In the genomic region with DNA sequence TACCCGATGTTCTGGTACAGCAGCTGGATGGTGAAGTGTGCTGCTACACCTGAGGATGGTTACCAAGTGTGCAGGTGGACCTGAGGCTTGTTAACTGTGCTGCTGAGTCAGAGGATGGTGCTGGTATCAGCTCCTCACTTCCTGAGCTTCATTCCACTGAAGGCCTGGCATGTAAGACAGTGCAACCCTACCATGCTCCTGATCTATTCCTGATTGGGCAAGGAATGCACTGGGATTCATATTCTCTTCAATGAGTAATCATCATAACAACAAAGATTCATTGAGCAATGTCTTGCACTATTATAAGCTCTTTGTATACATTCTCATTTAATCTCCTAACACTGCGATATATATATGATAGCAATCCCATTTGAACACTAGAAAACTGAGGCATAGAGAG, we compare ENCODE assay signal across 20 cellular contexts.
DNase-seq lines count a peak whose midpoint lies in the region; ATAC-seq, FAIRE-seq and TF ChIP-seq lines count a peak whose summit lies in the region.
"Had no signal": no experiment of that assay in that cellular context is flagged by ENCODE, and none has a peak within 500 bp of the region (broad histone marks: within the 10 kb centered on the region; RNA-seq: fewer than 3 reads in every experiment).

No MANE protein-coding gene starts in this region.

- peak overlapping the region; percentile 96 for H3K14ac ChIP-seq in IMR-90 (replicated peaks; ENCODE audit: low read depth, low read length)

- peaks cover 20% of the 10 kb centered on the region for H3K4me1 ChIP-seq in IMR-90 (ENCODE audit: control insufficient read depth, insufficient read depth, low read length)

- H3K27me3 ChIP-seq in IMR-90 (ENCODE audit: control insufficient read depth, insufficient read depth, low read length) (no peaks in the 10 kb centered on the region), bronchial epithelial cell (ENCODE audit: control insufficient read depth, insufficient read depth, low read length) (no peaks in the 10 kb centered on the region)

- POLR2A ChIA-PET in IMR-90 (lab: Charles Lee; ENCODE audit: unreplicated experiment), result no interaction called here

- peak overlapping the region; percentile 78 to 85; a peak in 3 of 4 replicates for H4K8ac ChIP-seq in IMR-90 (ENCODE audit: low read depth in 2 of 2, low read length in 2 of 2)

- peak overlapping the region; percentile 96 for H2BK5ac ChIP-seq in IMR-90 (ENCODE audit: low read depth, low read length, poor library complexity, severe bottlenecking)

- in situ Hi-C loops in IMR-90 (cut with MboI; ENCODE audit: low sequenced_read_pairs), result no loop called here

- no peaks in the 10 kb centered on the region for H3K9me3 Mint-ChIP-seq in stimulated activated memory B cell treated with anti-CD40 and anti-IgM and Interleukin-4, amounts not matched to agents 10 μg/mL and 1 μg/mL and 100 μg/mL, for 72 hours
- H3K9me3 Mint-ChIP-seq in chondrocyte (ENCODE audit: low read depth), result peaks cover under 1% of the 10 kb centered on the region
- H3K9me3 Mint-ChIP-seq: stimulated activated naive CD8-positive, alpha-beta T cell treated with anti-CD3 and anti-CD28 coated beads, Interleukin-15, Interleukin-2, amounts not matched to agents 100 ng/mL and 50 ng/mL, for 24 hours had no signal

- peak overlapping the region; percentile 95 for H3K4ac ChIP-seq in IMR-90 (ENCODE audit: low read depth, low read length)

- no peaks in the 10 kb centered on the region for H3K27me3 Mint-ChIP-seq in stimulated activated memory B cell treated with anti-CD40 and anti-IgM and Interleukin-4, amounts not matched to agents 10 μg/mL and 1 μg/mL and 100 μg/mL, for 72 hours
- H3K27me3 Mint-ChIP-seq in chondrocyte (ENCODE audit: low read depth), result no peaks in the 10 kb centered on the region
- H3K27me3 Mint-ChIP-seq: type B pancreatic cell had no signal

- peak overlapping the region; percentile 88; the same call in 1 of the 2 replicates for H4K5ac ChIP-seq in IMR-90 (ENCODE audit: low read depth, low read length)

- H3K4me2 ChIP-seq in IMR-90 (ENCODE audit: low read depth, low read length), result no peak overlapping the region

- H2BK15ac ChIP-seq in IMR-90 (ENCODE audit: low read depth, low read length), result peak overlapping the region; percentile 97; the same call in 2 of the 3 replicates

- 0 out of 2 replicates have a peak overlapping the region, but pooled peaks have one; percentile 40 for H3K56ac ChIP-seq in IMR-90 (ENCODE audit: extremely low read depth, insufficient read depth, low read length)

- peak overlapping the region; percentile 73; the same call in 1 of the 2 replicates for H3K27ac ChIP-seq in IMR-90 (ENCODE audit: insufficient read depth, low read length)

- H3K79me1 ChIP-seq in IMR-90 (ENCODE audit: low read depth in 1 of 2, low read length in 2 of 2), result peaks cover 3 to 17% of the 10 kb centered on the region in 2 experiments; a peak in 2 of 4 replicates

- peak overlapping the region; percentile 93 for H4K91ac ChIP-seq in IMR-90 (ENCODE audit: insufficient read depth, low read depth, low read length)

- DNase-seq in AG08395 (ENCODE audit: low spot score) (peak; percentile 39), IMR-90 (peak; percentile 90), bronchial epithelial cell (ENCODE audit: low read depth) (peak; percentile 98), hepatic stellate cell (ENCODE audit: low spot score) (peak; percentile 44), GF-D8 (lab: John Stamatoyannopoulos, UW) (no peak), chondrocyte (ENCODE audit: low spot score) (no peak)
- DNase-seq: activated CD4-positive, alpha-beta T cell treated with anti-CD3 and anti-CD28 coated beads for 36 hours; activated effector memory CD4-positive, alpha-beta T cell treated with Interleukin-2 at 50 U/mL for 16 hours; NCI-H1417 treated with DMSO at 0.1 percent for 48 hours; NK-92 treated with Interleukin-12 subunit alpha and Interleukin-12 subunit beta, amount 100 ng/mL, for 24 hours; occipital lobe; stimulated activated CD4-positive, alpha-beta T cell treated with anti-CD3 and anti-CD28 coated beads, Interleukin-1b, Interleukin-23, amount 100 ng/mL, for 48 hours had no signal

- CTCF ChIA-PET in IMR-90 (lab: Yijun Ruan, JAX), result no interaction called here

- H3K23ac ChIP-seq in IMR-90 (ENCODE audit: low read depth, low read length), result peak overlapping the region; percentile 55; the same call in 1 of the 2 replicates

- H3K4me1 Mint-ChIP-seq in stimulated activated memory B cell treated with anti-CD40 and anti-IgM and Interleukin-4, amounts not matched to agents 10 μg/mL and 1 μg/mL and 100 μg/mL, for 72 hours, result no peaks in the 10 kb centered on the region
- peaks cover 50% of the 10 kb centered on the region for H3K4me1 Mint-ChIP-seq in chondrocyte (ENCODE audit: low read depth)
- H3K4me1 Mint-ChIP-seq: activated CD4-positive, alpha-beta T cell treated with anti-CD3 and anti-CD28 coated beads for 36 hours had no signal

- H3K18ac ChIP-seq in IMR-90 (ENCODE audit: low read depth, low read length), result peak overlapping the region; percentile 67

- H3K27ac Mint-ChIP-seq in stimulated activated memory B cell treated with anti-CD40 and anti-IgM and Interleukin-4, amounts not matched to agents 10 μg/mL and 1 μg/mL and 100 μg/mL, for 72 hours, result no peak overlapping the region
- no peak overlapping the region for H3K27ac Mint-ChIP-seq in chondrocyte (ENCODE audit: unreplicated experiment)
- H3K27ac Mint-ChIP-seq: activated CD4-positive, alpha-beta T cell treated with anti-CD3 and anti-CD28 coated beads for 36 hours; stimulated activated naive CD8-positive, alpha-beta T cell treated with anti-CD3 and anti-CD28 coated beads, Interleukin-15, Interleukin-2, amounts not matched to agents 100 ng/mL and 50 ng/mL, for 24 hours; type B pancreatic cell had no signal

- TF ChIP-seq RAD21 in IMR-90 (IDR thresholded peaks at IDR 0.05; ENCODE audit: low read length), result no peak

- intact Hi-C loops in IMR-90 (cut with micrococcal nuclease), result no loop called here

- H2BK120ac ChIP-seq in IMR-90 (ENCODE audit: low read depth, low read length), result peak overlapping the region; percentile 97

- H2AK5ac ChIP-seq in IMR-90 (ENCODE audit: low read depth, low read length), result peak overlapping the region; percentile 95

- WGBS in IMR-90 (ENCODE audit: extremely low coverage in 2 of 2, insufficient read length in 1 of 2), 2 experiments, result 80% methylated on average over 1 of the region's 2 CpGs; no CpG with 5 or more reads in 1 of the 2 experiments

- H2AK9ac ChIP-seq in IMR-90 (replicated peaks; ENCODE audit: low read depth, low read length, poor library complexity), result peak overlapping the region; percentile 21

- H2BK20ac ChIP-seq in IMR-90 (ENCODE audit: low read depth, low read length), result peak overlapping the region; percentile 97

- no peaks in the 10 kb centered on the region for H3K36me3 Mint-ChIP-seq in stimulated activated memory B cell treated with anti-CD40 and anti-IgM and Interleukin-4, amounts not matched to agents 10 μg/mL and 1 μg/mL and 100 μg/mL, for 72 hours
- no peaks in the 10 kb centered on the region for H3K36me3 Mint-ChIP-seq in chondrocyte (ENCODE audit: low read depth)

- H4K20me1 ChIP-seq in IMR-90 (ENCODE audit: insufficient read depth, low read length), result no peaks in the 10 kb centered on the region

- no peak overlapping the region for H3K4me3 Mint-ChIP-seq in stimulated activated memory B cell treated with anti-CD40 and anti-IgM and Interleukin-4, amounts not matched to agents 10 μg/mL and 1 μg/mL and 100 μg/mL, for 72 hours
- no peak overlapping the region for H3K4me3 Mint-ChIP-seq in chondrocyte (ENCODE audit: unreplicated experiment)
- H3K4me3 Mint-ChIP-seq: activated CD4-positive, alpha-beta T cell treated with anti-CD3 and anti-CD28 coated beads for 36 hours; stimulated activated naive CD8-positive, alpha-beta T cell treated with anti-CD3 and anti-CD28 coated beads, Interleukin-15, Interleukin-2, amounts not matched to agents 100 ng/mL and 50 ng/mL, for 24 hours; type B pancreatic cell had no signal

- ATAC-seq in IMR-90 (ENCODE audit: low read depth) (peak; percentile 57), GM19023 (IDR thresholded peaks at IDR 0.05; ENCODE audit: unreplicated experiment) (no peak)
- ATAC-seq in stimulated activated memory B cell treated with anti-CD40 and anti-IgM and Interleukin-4, amounts not matched to agents 10 μg/mL and 1 μg/mL and 100 μg/mL, for 72 hours, result no peak
- ATAC-seq: activated CD4-positive, alpha-beta T cell treated with anti-CD3 and anti-CD28 coated beads for 36 hours; sciatic nerve had no signal

- dilution Hi-C loops in IMR-90 (cut with HindIII; ENCODE audit: low sequenced_read_pairs, unreplicated experiment), result no loop called here

- H3K36me3 ChIP-seq in IMR-90 (ENCODE audit: control insufficient read depth, insufficient read depth, low read length) (no peaks in the 10 kb centered on the region), bronchial epithelial cell (ENCODE audit: control insufficient read depth, insufficient read depth, low read length) (no peaks in the 10 kb centered on the region)

- FAIRE-seq in bronchial epithelial cell (lab: Jason Lieb, UNC), result peak; percentile 97
- FAIRE-seq: endometrium, TTC549 had no signal

- no peak overlapping the region for H3K9ac ChIP-seq in IMR-90 (ENCODE audit: low read depth, low read length)

- no TSS peak for BruUV-seq in IMR-90 (replicated peaks; lab: Mats Ljungman, UMichigan)

- H3K4me3 ChIP-seq in IMR-90 (ENCODE audit: insufficient read depth, low read depth, low read length), result no peak overlapping the region
- H3K4me3 ChIP-seq in bronchial epithelial cell (ENCODE audit: low read depth, low read length), result no peak overlapping the region
- H3K4me3 ChIP-seq: lung had no signal

- H3K9me3 ChIP-seq in IMR-90 (ENCODE audit: control insufficient read depth, insufficient read depth, low read length), result no peaks in the 10 kb centered on the region

- no peak for TF ChIP-seq CTCF in IMR-90 (conservative IDR thresholded peaks at IDR 0.05; ENCODE audit: low read depth, low read length)
- TF ChIP-seq CTCF in bronchial epithelial cell (IDR thresholded peaks at IDR 0.05; ENCODE audit: insufficient read depth, low read length, severe bottlenecking), result no peak
- no peak for TF ChIP-seq CTCF in chondrocyte (IDR thresholded peaks at IDR 0.05)

- H2AFZ ChIP-seq in IMR-90 (replicated peaks; ENCODE audit: low read length, poor library complexity), result no peak overlapping the region

- peaks cover 17% of the 10 kb centered on the region for H3K9me1 ChIP-seq in IMR-90 (ENCODE audit: insufficient read depth, low read length)

- TF ChIP-seq POLR2A in IMR-90 (IDR thresholded peaks at IDR 0.05; ENCODE audit: low read depth, low read length), result no peak

TF ChIP-seq in IMR-90, 13 proteins besides CTCF, POLR2A, EP300 and RAD21:
- 0 out of 2 replicates have a peak, but pooled peaks have one; percentile 0 for TF ChIP-seq MAFK (IDR thresholded peaks at IDR 0.05; ENCODE audit: low read depth, low read length)
- TF ChIP-seq CEBPB (IDR thresholded peaks at IDR 0.05; ENCODE audit: low read depth, low read length), result peak; percentile 97
- TF ChIP-seq RFX5 (IDR thresholded peaks at IDR 0.05; ENCODE audit: low read depth, low read length), result no peak
- no peak for TF ChIP-seq MXI1 (IDR thresholded peaks at IDR 0.05; ENCODE audit: borderline replicate concordance, low read depth, low read length)
- TF ChIP-seq MAZ (IDR thresholded peaks at IDR 0.05; ENCODE audit: borderline replicate concordance, low read depth, low read length), result no peak
- no peak for TF ChIP-seq SMC3 (IDR thresholded peaks at IDR 0.05; ENCODE audit: low read depth, low read length)
- 0 out of 2 replicates have a peak, but pooled peaks have one; percentile 46 for TF ChIP-seq FOS (IDR thresholded peaks at IDR 0.05; ENCODE audit: low read depth, low read length)

Comparison
In these comparisons a context has a peak if more than half of its experiments do, and no peak if none do; other contexts are left out.
1. DNase-seq: peak in AG08395 (single experiment), IMR-90 (single experiment), bronchial epithelial cell (single experiment) and hepatic stellate cell (single experiment); none in GF-D8 (single experiment) and chondrocyte (single experiment).